In the genomic region with DNA sequence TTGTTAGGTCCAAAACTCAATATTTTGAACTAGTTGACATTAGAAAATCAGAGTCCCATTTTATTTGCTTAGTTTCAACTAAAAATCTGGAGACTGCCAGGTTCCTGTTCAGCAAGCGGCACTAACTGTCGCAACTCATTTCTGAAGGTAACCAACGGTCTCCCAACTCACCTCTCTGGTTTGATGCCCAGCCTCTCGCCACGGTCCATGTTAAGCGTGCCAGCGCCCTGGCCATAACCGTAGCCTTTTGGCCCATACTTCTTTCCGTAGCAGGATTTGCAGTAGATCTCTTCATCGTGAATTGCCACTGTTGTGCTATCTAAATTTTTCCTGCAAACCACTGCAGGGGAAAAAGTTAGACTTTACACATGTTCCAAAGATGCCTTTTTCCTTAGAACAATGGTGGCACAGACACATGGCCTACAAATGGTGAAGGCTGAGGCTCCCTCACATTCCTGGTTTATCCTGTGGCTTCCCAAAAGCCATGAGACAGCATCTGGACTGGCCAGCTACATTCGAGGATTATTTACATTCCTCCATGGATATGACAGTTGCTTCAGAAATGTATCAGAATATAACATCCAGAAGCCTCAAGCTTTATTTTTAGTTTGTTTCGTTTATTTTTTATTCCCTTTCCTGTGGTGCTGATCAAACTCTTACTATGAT, we compare ENCODE assay signal across 1 cellular context.
TF ChIP-seq lines count a peak whose summit lies in the region.

No MANE protein-coding gene starts in this region.

TF ChIP-seq in SK-N-SH treated with all-trans-retinoic acid at 6 μM for 48 hours, 23 proteins besides CTCF, POLR2A, EP300 and RAD21 (continued from another document):
- TF ChIP-seq, protein P1, sequence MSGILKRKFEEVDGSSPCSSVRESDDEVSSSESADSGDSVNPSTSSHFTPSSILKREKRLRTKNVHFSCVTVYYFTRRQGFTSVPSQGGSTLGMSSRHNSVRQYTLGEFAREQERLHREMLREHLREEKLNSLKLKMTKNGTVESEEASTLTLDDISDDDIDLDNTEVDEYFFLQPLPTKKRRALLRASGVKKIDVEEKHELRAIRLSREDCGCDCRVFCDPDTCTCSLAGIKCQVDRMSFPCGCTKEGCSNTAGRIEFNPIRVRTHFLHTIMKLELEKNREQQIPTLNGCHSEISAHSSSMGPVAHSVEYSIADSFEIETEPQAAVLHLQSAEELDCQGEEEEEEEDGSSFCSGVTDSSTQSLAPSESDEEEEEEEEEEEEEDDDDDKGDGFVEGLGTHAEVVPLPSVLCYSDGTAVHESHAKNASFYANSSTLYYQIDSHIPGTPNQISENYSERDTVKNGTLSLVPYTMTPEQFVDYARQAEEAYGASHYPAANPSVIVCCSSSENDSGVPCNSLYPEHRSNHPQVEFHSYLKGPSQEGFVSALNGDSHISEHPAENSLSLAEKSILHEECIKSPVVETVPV (CRISPR knock-in tag; IDR thresholded peaks at IDR 0.05) = no peak
- no peak for TF ChIP-seq BACH2 (CRISPR knock-in tag; IDR thresholded peaks at IDR 0.05; ENCODE audit: borderline replicate concordance)
- no peak for TF ChIP-seq GLIS3 (CRISPR knock-in tag; IDR thresholded peaks at IDR 0.05)
- TF ChIP-seq, protein P2, sequence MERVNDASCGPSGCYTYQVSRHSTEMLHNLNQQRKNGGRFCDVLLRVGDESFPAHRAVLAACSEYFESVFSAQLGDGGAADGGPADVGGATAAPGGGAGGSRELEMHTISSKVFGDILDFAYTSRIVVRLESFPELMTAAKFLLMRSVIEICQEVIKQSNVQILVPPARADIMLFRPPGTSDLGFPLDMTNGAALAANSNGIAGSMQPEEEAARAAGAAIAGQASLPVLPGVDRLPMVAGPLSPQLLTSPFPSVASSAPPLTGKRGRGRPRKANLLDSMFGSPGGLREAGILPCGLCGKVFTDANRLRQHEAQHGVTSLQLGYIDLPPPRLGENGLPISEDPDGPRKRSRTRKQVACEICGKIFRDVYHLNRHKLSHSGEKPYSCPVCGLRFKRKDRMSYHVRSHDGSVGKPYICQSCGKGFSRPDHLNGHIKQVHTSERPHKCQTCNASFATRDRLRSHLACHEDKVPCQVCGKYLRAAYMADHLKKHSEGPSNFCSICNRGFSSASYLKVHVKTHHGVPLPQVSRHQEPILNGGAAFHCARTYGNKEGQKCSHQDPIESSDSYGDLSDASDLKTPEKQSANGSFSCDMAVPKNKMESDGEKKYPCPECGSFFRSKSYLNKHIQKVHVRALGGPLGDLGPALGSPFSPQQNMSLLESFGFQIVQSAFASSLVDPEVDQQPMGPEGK (CRISPR knock-in tag; IDR thresholded peaks at IDR 0.05; ENCODE audit: borderline replicate concordance) = no peak
